ENCODE assay signal across 8 cellular contexts in the genomic region with DNA sequence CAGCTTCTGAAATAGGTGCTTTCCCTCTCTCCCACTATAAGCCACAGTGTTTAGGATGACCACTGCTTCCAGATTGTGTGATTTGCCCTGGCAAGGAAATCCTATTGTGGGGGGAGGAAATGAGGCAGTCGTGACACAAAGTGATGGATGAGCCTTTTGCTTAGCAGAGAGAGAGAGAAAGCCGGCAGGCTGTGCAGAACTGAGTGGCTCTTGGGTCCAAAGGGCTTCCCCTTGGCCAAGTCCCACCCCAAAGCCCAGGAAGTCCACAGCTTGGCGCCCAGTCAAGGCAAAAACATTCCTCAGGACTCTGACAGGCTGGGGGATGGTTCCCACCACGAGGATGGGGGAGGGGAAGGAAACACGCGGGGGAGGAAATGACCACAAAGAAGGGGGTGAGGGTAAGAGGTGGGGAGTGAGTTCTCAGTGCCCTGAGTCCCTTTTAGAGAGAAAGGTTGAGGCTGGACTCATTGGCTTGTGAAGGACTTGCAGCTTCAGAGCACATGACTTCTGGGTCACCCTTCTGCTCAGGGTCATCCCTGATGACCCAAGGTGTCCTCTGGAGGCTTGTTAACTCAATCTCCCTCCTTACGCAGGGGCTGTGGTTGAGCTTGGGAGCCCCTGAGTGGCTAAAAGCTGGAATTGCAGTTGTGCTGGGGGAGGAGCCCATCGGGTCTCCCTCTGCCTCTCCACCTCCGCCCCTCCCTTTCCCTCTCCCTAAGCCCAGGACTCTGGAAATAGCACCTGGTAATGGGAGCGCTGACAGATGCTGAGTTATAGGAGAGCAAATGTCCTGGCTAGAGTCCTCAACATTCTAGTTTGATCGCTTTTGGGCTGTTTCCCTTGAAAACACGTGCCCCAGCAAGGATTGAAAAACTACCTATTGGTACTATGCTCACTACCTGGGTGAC. TPM values are rescaled to one million over a fixed set of nuclear protein-coding genes. Genes with fewer than 3 reads are reported as not detected.
A peak's percentile ranks its signal among the peaks of the same experiment; 100 is the strongest.
DNase-seq lines count a peak whose midpoint lies in the region; ATAC-seq and TF ChIP-seq lines count a peak whose summit lies in the region.

No MANE protein-coding gene starts in this region.

- H3K4me3 ChIP-seq in AG10803 (ENCODE audit: low read length) (peak overlapping the region; percentile 36), Panc1 (ENCODE audit: low read depth in 2 of 2, low read length in 2 of 2) (0 out of 4 replicates have a peak overlapping the region, but pooled peaks of 1 of the 2 experiments have one; percentile 6), fibroblast of mammary gland (ENCODE audit: control insufficient read depth, low read depth, low read length) (peak overlapping the region; percentile 26), thoracic aorta (peak overlapping the region; percentile 53)
- peak overlapping the region; percentile 14 for H3K4me3 ChIP-seq in naive thymus-derived CD4-positive, alpha-beta T cell (ENCODE audit: low read length)

- peak; percentile 81 for ATAC-seq in Panc1
- peak; percentile 49 for ATAC-seq in naive thymus-derived CD4-positive, alpha-beta T cell
- peak; percentile 51 for ATAC-seq in thoracic aorta (ENCODE audit: insufficient number of reproducible peaks, low FRiP score, low read depth)

- CTCF ChIA-PET in Panc1 (lab: Charles Lee), result interaction anchor here (0.6 to 3.1 kb wide), 12 partner anchors 9 to 125 kb away, joined by 3 to 34 read pairs (median 3); a partner anchor contains a TSS
- CTCF ChIA-PET in naive thymus-derived CD4-positive, alpha-beta T cell (lab: Charles Lee), result interaction anchor here (0.6 to 7.3 kb wide), 22 partner anchors 8 to 313 kb away, joined by 3 to 134 read pairs (median 10); a partner anchor contains a TSS

- H3K27me3 Mint-ChIP-seq in activated T-helper 2 cell treated with anti-CD3 and anti-CD28 coated beads, Interferon-gamma antibody, Interleukin-2, Interleukin-4, amounts not matched to agents 10 μg/mL and 5 μg/mL and 100 μg/mL, durations not matched to agents 14 hours and 24 hours and 36 hours (ENCODE audit: low read depth), result peaks cover 2% of the 10 kb centered on the region
- H3K27me3 Mint-ChIP-seq in naive thymus-derived CD4-positive, alpha-beta T cell, result peaks cover 0 to 13% (median 0%) of the 10 kb centered on the region in 5 donors

- peaks cover 54% of the 10 kb centered on the region for H3K4me1 Mint-ChIP-seq in activated T-helper 2 cell treated with anti-CD3 and anti-CD28 coated beads, Interferon-gamma antibody, Interleukin-2, Interleukin-4, amounts not matched to agents 10 μg/mL and 5 μg/mL and 100 μg/mL, durations not matched to agents 14 hours and 24 hours and 36 hours (ENCODE audit: low read depth)
- peaks cover 57 to 81% (median 69%) of the 10 kb centered on the region in 7 donors for H3K4me1 Mint-ChIP-seq in naive thymus-derived CD4-positive, alpha-beta T cell

- H3K4me3 Mint-ChIP-seq in activated T-helper 2 cell treated with anti-CD3 and anti-CD28 coated beads, Interferon-gamma antibody, Interleukin-2, Interleukin-4, amounts not matched to agents 10 μg/mL and 5 μg/mL and 100 μg/mL, durations not matched to agents 14 hours and 24 hours and 36 hours (ENCODE audit: low read depth), result peak overlapping the region; percentile 49
- peak overlapping the region; percentile 58 to 88 (median 76) for H3K4me3 Mint-ChIP-seq in naive thymus-derived CD4-positive, alpha-beta T cell

- DNase-seq in AG10803 (ENCODE audit: low read depth), result peak; percentile 98
- DNase-seq in LoVo (ENCODE audit: low spot score), result peak; percentile 83
- peak; percentile 75 for DNase-seq in Panc1 (ENCODE audit: low read depth, low spot score)
- DNase-seq in activated T-helper 2 cell treated with anti-CD3 and anti-CD28 coated beads, Interferon-gamma antibody, Interleukin-2, Interleukin-4, amounts not matched to agents 10 μg/mL and 5 μg/mL and 100 μg/mL, durations not matched to agents 14 hours and 24 hours and 36 hours (ENCODE audit: low spot score), result peak; percentile 64
- peak; percentile 99 for DNase-seq in fibroblast of mammary gland (ENCODE audit: low read depth)
- DNase-seq in naive thymus-derived CD4-positive, alpha-beta T cell, result peak; percentile 47 to 73 (median 68)
- peak; percentile 87 for DNase-seq in thoracic aorta (ENCODE audit: low spot score)

- TF ChIP-seq CTCF in AG10803 (conservative IDR thresholded peaks at IDR 0.05; ENCODE audit: low read length) (peak; percentile 86), Panc1 (IDR thresholded peaks at IDR 0.05) (peak; percentile 90), fibroblast of mammary gland (conservative IDR thresholded peaks at IDR 0.05; ENCODE audit: control insufficient read depth, insufficient read depth, low read depth, low read length) (peak; percentile 75), thoracic aorta (IDR thresholded peaks at IDR 0.05) (peak; percentile 72)

- peak overlapping the region; percentile 75 for H3K27ac ChIP-seq in Panc1 (ENCODE audit: low read length)
- H3K27ac ChIP-seq in naive thymus-derived CD4-positive, alpha-beta T cell (ENCODE audit: low read depth, low read length), result peak overlapping the region; percentile 66
- H3K27ac ChIP-seq in thoracic aorta, result peak overlapping the region; percentile 88 to 97

- H3K9me3 Mint-ChIP-seq in activated T-helper 2 cell treated with anti-CD3 and anti-CD28 coated beads, Interferon-gamma antibody, Interleukin-2, Interleukin-4, amounts not matched to agents 10 μg/mL and 5 μg/mL and 100 μg/mL, durations not matched to agents 14 hours and 24 hours and 36 hours, result no peaks in the 10 kb centered on the region
- H3K9me3 Mint-ChIP-seq in naive thymus-derived CD4-positive, alpha-beta T cell, result no peaks in the 10 kb centered on the region

- POLR2A ChIA-PET in Panc1 (lab: Charles Lee), result interaction anchor here (0.6 kb wide), 1 partner anchor 148 kb away, joined by 3 read pairs; no protein-coding TSS in a partner anchor
- POLR2A ChIA-PET in naive thymus-derived CD4-positive, alpha-beta T cell (lab: Charles Lee), result interaction anchor here (0.6 to 9.0 kb wide), 18 partner anchors 9 to 107 kb away, joined by 3 to 291 read pairs (median 8); a partner anchor contains a TSS

- H3K9me3 ChIP-seq in Panc1 (ENCODE audit: control insufficient read depth, insufficient read depth, low read depth, low read length) (no peaks in the 10 kb centered on the region), thoracic aorta (no peaks in the 10 kb centered on the region)
- H3K9me3 ChIP-seq in naive thymus-derived CD4-positive, alpha-beta T cell (ENCODE audit: control insufficient read depth in 2 of 3, low read length in 3 of 3), result no peaks in the 10 kb centered on the region

- in situ Hi-C loops in Panc1 (cut with HindIII; ENCODE audit: low pct_unique_long_range_greater_than_20kb, low sequenced_read_pairs), result no loop called here

- H3K36me3 ChIP-seq in Panc1 (ENCODE audit: control insufficient read depth, insufficient read depth, low read length) (no peaks in the 10 kb centered on the region), thoracic aorta (no peaks in the 10 kb centered on the region)
- H3K36me3 ChIP-seq in naive thymus-derived CD4-positive, alpha-beta T cell (ENCODE audit: control insufficient read depth in 2 of 3, insufficient read depth in 3 of 3, low read length in 3 of 3), result no peaks in the 10 kb centered on the region

- intact Hi-C loops in Panc1 (cut with micrococcal nuclease; ENCODE audit: unreplicated experiment), result loop anchor here (10.0 kb wide), 1 partner anchor 97 kb away; a partner anchor contains a TSS
- intact Hi-C loops in activated T-helper 2 cell treated with anti-CD3 and anti-CD28 coated beads, Interferon-gamma antibody, Interleukin-2, Interleukin-4, amounts not matched to agents 10 μg/mL and 5 μg/mL and 100 μg/mL, durations not matched to agents 14 hours and 24 hours and 36 hours (cut with micrococcal nuclease), result loop anchor here (1.0 to 5.0 kb wide), 2 partner anchors 15 to 99 kb away; no protein-coding TSS in a partner anchor
- intact Hi-C loops in naive thymus-derived CD4-positive, alpha-beta T cell (cut with micrococcal nuclease), result loop anchor here (1.0 to 5.0 kb wide), 11 partner anchors 25 to 176 kb away; a partner anchor contains a TSS

- no TSS peak for BruUV-seq in Panc1 (replicated peaks; lab: Mats Ljungman, UMichigan)

- peak overlapping the region; percentile 77 for H3K27ac Mint-ChIP-seq in activated T-helper 2 cell treated with anti-CD3 and anti-CD28 coated beads, Interferon-gamma antibody, Interleukin-2, Interleukin-4, amounts not matched to agents 10 μg/mL and 5 μg/mL and 100 μg/mL, durations not matched to agents 14 hours and 24 hours and 36 hours
- H3K27ac Mint-ChIP-seq in naive thymus-derived CD4-positive, alpha-beta T cell, result peak overlapping the region; percentile 57 to 100 (median 99)

- H3K4me1 ChIP-seq in Panc1 (ENCODE audit: control insufficient read depth, insufficient read depth, low read length), result peaks cover 47% of the 10 kb centered on the region
- H3K4me1 ChIP-seq in naive thymus-derived CD4-positive, alpha-beta T cell (ENCODE audit: control insufficient read depth in 2 of 2, insufficient read depth in 2 of 2, low read length in 2 of 2), result peaks cover 68 to 71% of the 10 kb centered on the region in 2 donors
- H3K4me1 ChIP-seq in thoracic aorta (ENCODE audit: control insufficient read depth in 1 of 2, low read depth in 2 of 2), result peaks cover 61 to 83% of the 10 kb centered on the region in 2 donors

- peak; percentile 32 for TF ChIP-seq POLR2A in GM19193 (IDR thresholded peaks at IDR 0.05; ENCODE audit: extremely low read depth, insufficient read depth, insufficient read length)

- H3K27me3 ChIP-seq in Panc1 (ENCODE audit: control insufficient read depth, insufficient read depth, low read length) (no peaks in the 10 kb centered on the region), thoracic aorta (replicated peaks; ENCODE audit: insufficient read depth) (no peaks in the 10 kb centered on the region)
- no peaks in the 10 kb centered on the region for H3K27me3 ChIP-seq in naive thymus-derived CD4-positive, alpha-beta T cell (ENCODE audit: control insufficient read depth in 2 of 2, insufficient read depth in 2 of 2, low read length in 2 of 2)

- no peaks in the 10 kb centered on the region for H3K36me3 Mint-ChIP-seq in activated T-helper 2 cell treated with anti-CD3 and anti-CD28 coated beads, Interferon-gamma antibody, Interleukin-2, Interleukin-4, amounts not matched to agents 10 μg/mL and 5 μg/mL and 100 μg/mL, durations not matched to agents 14 hours and 24 hours and 36 hours (ENCODE audit: low read depth)
- no peaks in the 10 kb centered on the region for H3K36me3 Mint-ChIP-seq in naive thymus-derived CD4-positive, alpha-beta T cell

RNA-seq across cellular contexts. Expression of a gene that starts 10.3 kb away (rescaled TPM):
- total RNA-seq in Panc1 (2021; ENCODE audit: unreplicated experiment), result 96.3 TPM
- 48.8 TPM for polyA plus RNA-seq in Panc1 (2012; ENCODE audit: insufficient read length)
- total RNA-seq in activated T-helper 2 cell treated with anti-CD3 and anti-CD28 coated beads, Interferon-gamma antibody, Interleukin-2, Interleukin-4, amounts not matched to agents 10 μg/mL and 5 μg/mL and 100 μg/mL, durations not matched to agents 14 hours and 24 hours and 36 hours, result 87.6 and 95.8 TPM in 2 replicates
- total RNA-seq in naive thymus-derived CD4-positive, alpha-beta T cell, result 100 to 1,000 TPM in 4 of 5 experiments, 10 to 100 TPM in 1; 97.0 to 145 (median 113) TPM
- 10 to 100 TPM in 1 of 2 donors, 1 to 10 TPM in 1; 8.0 to 11.3 TPM for polyA plus RNA-seq in naive thymus-derived CD4-positive, alpha-beta T cell
- total RNA-seq in thoracic aorta, result 100 to 1,000 TPM in 1 of 2 donors, 10 to 100 TPM in 1; 69.3 to 107 TPM

RNA-seq across cellular contexts. Expression of a gene that starts 11.1 kb away (rescaled TPM):
- total RNA-seq in Panc1 (2021; ENCODE audit: unreplicated experiment) (8.8 TPM), thoracic aorta (10 to 100 TPM; 10.3 to 29.1 TPM)
- 8.6 TPM for polyA plus RNA-seq in Panc1 (2012; ENCODE audit: insufficient read length)
- total RNA-seq in activated T-helper 2 cell treated with anti-CD3 and anti-CD28 coated beads, Interferon-gamma antibody, Interleukin-2, Interleukin-4, amounts not matched to agents 10 μg/mL and 5 μg/mL and 100 μg/mL, durations not matched to agents 14 hours and 24 hours and 36 hours, result 6.6 and 6.8 TPM in 2 replicates
- 10 to 100 TPM in 4 of 5 experiments, 1 to 10 TPM in 1; 3.6 to 34.2 (median 17.3) TPM for total RNA-seq in naive thymus-derived CD4-positive, alpha-beta T cell
- 10 to 100 TPM in 1 of 2 donors, 1 to 10 TPM in 1; 4.7 to 11.2 TPM for polyA plus RNA-seq in naive thymus-derived CD4-positive, alpha-beta T cell

RNA-seq across cellular contexts. Expression of a gene that starts 28.9 kb away (rescaled TPM):
- total RNA-seq in Panc1 (2021; ENCODE audit: unreplicated experiment), result 97.4 TPM
- 52.3 TPM for polyA plus RNA-seq in Panc1 (2012; ENCODE audit: insufficient read length)
- 118 and 120 TPM in 2 replicates for total RNA-seq in activated T-helper 2 cell treated with anti-CD3 and anti-CD28 coated beads, Interferon-gamma antibody, Interleukin-2, Interleukin-4, amounts not matched to agents 10 μg/mL and 5 μg/mL and 100 μg/mL, durations not matched to agents 14 hours and 24 hours and 36 hours
- 100 to 1,000 TPM in 4 of 5 experiments, 10 to 100 TPM in 1; 93.4 to 160 (median 144) TPM for total RNA-seq in naive thymus-derived CD4-positive, alpha-beta T cell
- 10 to 100 TPM; 43.5 to 51.5 TPM for polyA plus RNA-seq in naive thymus-derived CD4-positive, alpha-beta T cell
- total RNA-seq in thoracic aorta, result 100 to 1,000 TPM in 1 of 2 donors, 10 to 100 TPM in 1; 81.8 to 108 TPM

RNA-seq across cellular contexts. Expression of a gene that starts 48.7 kb away (rescaled TPM):
- total RNA-seq in Panc1 (2021; ENCODE audit: unreplicated experiment), result 11.7 TPM
- polyA plus RNA-seq in Panc1 (2012; ENCODE audit: insufficient read length), result 13.6 TPM
- total RNA-seq in activated T-helper 2 cell treated with anti-CD3 and anti-CD28 coated beads, Interferon-gamma antibody, Interleukin-2, Interleukin-4, amounts not matched to agents 10 μg/mL and 5 μg/mL and 100 μg/mL, durations not matched to agents 14 hours and 24 hours and 36 hours, result 4.9 and 5.6 TPM in 2 replicates
- 10 to 100 TPM in 4 of 5 experiments, 1 to 10 TPM in 1; 3.2 to 55.9 (median 48.4) TPM for total RNA-seq in naive thymus-derived CD4-positive, alpha-beta T cell
- 10 to 100 TPM; 17.7 to 26.2 TPM for polyA plus RNA-seq in naive thymus-derived CD4-positive, alpha-beta T cell
- 10 to 100 TPM; 64.8 to 75.0 TPM for total RNA-seq in thoracic aorta

RNA-seq across cellular contexts. Expression of a gene that starts 57.3 kb away (rescaled TPM):
- 93.9 TPM for total RNA-seq in Panc1 (2021; ENCODE audit: unreplicated experiment)
- 89.2 TPM for polyA plus RNA-seq in Panc1 (2012; ENCODE audit: insufficient read length)
- total RNA-seq in activated T-helper 2 cell treated with anti-CD3 and anti-CD28 coated beads, Interferon-gamma antibody, Interleukin-2, Interleukin-4, amounts not matched to agents 10 μg/mL and 5 μg/mL and 100 μg/mL, durations not matched to agents 14 hours and 24 hours and 36 hours, result 110 and 116 TPM in 2 replicates
- 100 to 1,000 TPM in 1 of 5 experiments, 10 to 100 TPM in 4; 82.9 to 103 (median 91.4) TPM for total RNA-seq in naive thymus-derived CD4-positive, alpha-beta T cell
- 10 to 100 TPM; 46.7 to 62.7 TPM for polyA plus RNA-seq in naive thymus-derived CD4-positive, alpha-beta T cell
- total RNA-seq in thoracic aorta, result 10 to 100 TPM; 72.0 to 82.9 TPM
